ENCODE assay signal across 8 cellular contexts in genomic region chr2:28717339-28717758, GRCh38. TPM values are rescaled to one million over a fixed set of nuclear protein-coding genes. Genes with fewer than 3 reads are reported as not detected.
A peak's percentile ranks its signal among the peaks of the same experiment; 100 is the strongest.
DNase-seq lines count a peak whose midpoint lies in the region; ATAC-seq, FAIRE-seq and TF ChIP-seq lines count a peak whose summit lies in the region.

No MANE protein-coding gene starts in this region.

- FAIRE-seq in D721Med (lab: Jason Lieb, UNC), result no peak

- no peaks in the 10 kb centered on the region for H4K20me1 ChIP-seq in GM23248 (ENCODE audit: insufficient read depth)

- in situ Hi-C loops in GM23248 (cut with MboI), result no loop called here

- H2AFZ ChIP-seq in GM23248, result peak overlapping the region; percentile 64

- peak overlapping the region; percentile 12; the same call in 1 of the 2 replicates for H3K9ac ChIP-seq in GM23248

- no peaks in the 10 kb centered on the region for H3K9me2 ChIP-seq in GM23248 (ENCODE audit: insufficient read depth)

- H3K9me3 ChIP-seq in GM23248 (ENCODE audit: low read depth), result no peaks in the 10 kb centered on the region

- no peaks in the 10 kb centered on the region for H3K27me3 ChIP-seq in GM23248 (replicated peaks; ENCODE audit: insufficient read depth)

- DNase-seq in GM23248 (peak; percentile 86), SHP77 treated with DMSO at 0.1 percent for 48 hours (lab: John Stamatoyannopoulos, UW) (peak; percentile 66), fibroblast of the conjunctiva (ENCODE audit: low read depth) (peak; percentile 86), omental fat pad (ENCODE audit: low spot score) (peak; percentile 32), D721Med (ENCODE audit: insufficient read length, low spot score) (no peak), NCI-H1048 (lab: John Stamatoyannopoulos, UW) (no peak)
- DNase-seq in stimulated activated CD4-positive, alpha-beta T cell treated with anti-CD3 and anti-CD28 coated beads, Interleukin-4, amount 100 ng/mL, for 24 hours, result no peak

- no peak overlapping the region for H3K4me3 ChIP-seq in GM23248

- H3K4me1 ChIP-seq in GM23248 (ENCODE audit: insufficient read depth), result peaks cover 31% of the 10 kb centered on the region

- H3K79me2 ChIP-seq in GM23248 (ENCODE audit: insufficient read depth), result no peaks in the 10 kb centered on the region

- peak overlapping the region; percentile 56 for H3K4me2 ChIP-seq in GM23248 (ENCODE audit: unreplicated experiment)

- ATAC-seq in omental fat pad (ENCODE audit: low FRiP score), result peak; percentile 39
- no peak for ATAC-seq in activated CD4-positive, CD25-positive, alpha-beta regulatory T cell treated with anti-CD3 and anti-CD28 coated beads, Interleukin-2, amount 50 U/mL, for 24 hours

- TF ChIP-seq CTCF in omental fat pad (IDR thresholded peaks at IDR 0.05) (no peak), D721Med (IDR thresholded peaks at IDR 0.05; ENCODE audit: insufficient read depth, missing control alignments) (no peak)

- WGBS in GM23248 (ENCODE audit: low coverage in 1 of 2, low lambda C conversion rate in 2 of 2, missing lambda C conversion rate in 2 of 2), 2 experiments, result 38 to 56% methylated on average over 5 of the region's 5 CpGs

- H3F3A ChIP-seq in GM23248 (ENCODE audit: insufficient read depth), result peaks cover 28% of the 10 kb centered on the region

- no peaks in the 10 kb centered on the region for H3K36me3 ChIP-seq in GM23248 (ENCODE audit: low read depth)

- H3K27ac ChIP-seq in GM23248, result peak overlapping the region; percentile 48

RNA-seq across cellular contexts. Expression of gene PPP1CB, which starts 34.3 kb away (rescaled TPM):
- 119 and 127 TPM in 2 replicates for total RNA-seq in GM23248 (2014; rRNA removed; shearing (Covaris generic))
- 122 and 125 TPM in 2 replicates for polyA plus RNA-seq in GM23248 (2016; fragmentation: Nextera tagmentation; extraction: Ambion mirVana)
- total RNA-seq in omental fat pad, result 100 to 1,000 TPM; 139 to 262 (median 176) TPM

Comparison
In these comparisons a context has a peak if more than half of its experiments do, and no peak if none do; other contexts are left out.
1. DNase-seq: peak in GM23248 (single experiment), SHP77 treated with DMSO at 0.1 percent for 48 hours (single experiment), fibroblast of the conjunctiva (single experiment) and omental fat pad (single experiment); none in D721Med (single experiment), NCI-H1048 (single experiment) and stimulated activated CD4-positive, alpha-beta T cell treated with anti-CD3 and anti-CD28 coated beads, Interleukin-4, amount 100 ng/mL, for 24 hours (single experiment).